In the genomic region with DNA sequence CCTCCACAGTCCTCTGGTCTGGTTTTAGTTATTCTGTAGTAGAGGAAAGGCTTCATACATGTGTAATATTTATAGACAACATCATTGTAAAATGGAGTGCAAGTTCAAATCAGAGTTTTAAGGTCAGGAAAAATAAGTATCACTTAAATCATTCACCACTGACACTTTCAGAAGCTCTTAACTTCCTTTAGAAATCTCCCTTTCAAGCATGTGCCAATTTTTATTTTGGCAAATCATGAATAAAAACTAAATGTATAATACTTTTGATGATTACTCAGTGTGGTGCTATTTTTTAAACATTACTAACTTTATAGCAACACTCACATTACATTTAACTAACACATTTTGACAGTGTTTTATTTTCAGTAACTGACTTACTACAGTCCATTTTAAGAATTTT, we compare ENCODE assay signal across 24 cellular contexts.
DNase-seq lines count a peak whose midpoint lies in the region; ATAC-seq and TF ChIP-seq lines count a peak whose summit lies in the region.
"Had no signal": no experiment of that assay in that cellular context is flagged by ENCODE, and none has a peak within 500 bp of the region (broad histone marks: within the 10 kb centered on the region; RNA-seq: fewer than 3 reads in every experiment).

No MANE protein-coding gene starts in this region.

- H4K91ac ChIP-seq in IMR-90 (ENCODE audit: insufficient read depth, low read depth, low read length): no peak overlapping the region

- H3K18ac ChIP-seq in IMR-90 (ENCODE audit: low read depth, low read length): no peak overlapping the region

- no peak for TF ChIP-seq RAD21 in IMR-90 (IDR thresholded peaks at IDR 0.05; ENCODE audit: low read length)

- no peak for TF ChIP-seq CTCF in Calu3 (IDR thresholded peaks at IDR 0.05; ENCODE audit: unreplicated experiment)
- TF ChIP-seq CTCF in IMR-90 (conservative IDR thresholded peaks at IDR 0.05; ENCODE audit: low read depth, low read length): no peak
- TF ChIP-seq CTCF in mammary epithelial cell (conservative IDR thresholded peaks at IDR 0.05 in 1 of 2, IDR thresholded peaks at IDR 0.05 in 1 of 2; ENCODE audit: extremely low read depth in 1 of 2, insufficient read depth in 1 of 2, low read depth in 1 of 2, low read length in 2 of 2): no peak
- TF ChIP-seq CTCF in omental fat pad (IDR thresholded peaks at IDR 0.05): no peak

- POLR2A ChIA-PET in IMR-90 (lab: Charles Lee; ENCODE audit: unreplicated experiment): no interaction called here

- H3K9me1 ChIP-seq in IMR-90 (ENCODE audit: insufficient read depth, low read length): peaks cover 10% of the 10 kb centered on the region

- H3K27me3 ChIP-seq in IMR-90 (ENCODE audit: control insufficient read depth, insufficient read depth, low read length): no peaks in the 10 kb centered on the region
- H3K27me3 ChIP-seq in mammary epithelial cell (ENCODE audit: insufficient read depth, low read length): no peaks in the 10 kb centered on the region
- H3K27me3 ChIP-seq: cardiac muscle cell, spleen had no signal

- peaks cover 73% of the 10 kb centered on the region for H3K36me3 Mint-ChIP-seq in Calu3 (ENCODE audit: insufficient read depth, unreplicated experiment)
- H3K36me3 Mint-ChIP-seq: naive thymus-derived CD8-positive, alpha-beta T cell; stimulated activated naive B cell treated with anti-CD40 and anti-IgM and Interleukin-4, amounts not matched to agents 10 μg/mL and 1 μg/mL and 100 μg/mL, for 72 hours had no signal

- H3K14ac ChIP-seq in IMR-90 (replicated peaks; ENCODE audit: low read depth, low read length): no peak overlapping the region

- no peak for TF ChIP-seq POLR2A in IMR-90 (IDR thresholded peaks at IDR 0.05; ENCODE audit: low read depth, low read length)

- H3K27ac ChIP-seq in IMR-90 (ENCODE audit: insufficient read depth, low read length): no peak overlapping the region
- peak overlapping the region; percentile 23 for H3K27ac ChIP-seq in mammary epithelial cell (ENCODE audit: insufficient read depth, low read depth, low read length)
- H3K27ac ChIP-seq: C4-2B, cardiac muscle cell, spleen, VCaP had no signal

- no peak overlapping the region for H3K4me3 ChIP-seq in IMR-90 (ENCODE audit: insufficient read depth, low read depth, low read length)
- H3K4me3 ChIP-seq in mammary epithelial cell (replicated peaks in 1 of 3; ENCODE audit: insufficient read depth in 1 of 3, low read depth in 2 of 3, low read length in 3 of 3): no peak overlapping the region
- H3K4me3 ChIP-seq: cardiac muscle cell, spleen had no signal

- BruUV-seq in Calu3 (replicated peaks; lab: Mats Ljungman, UMichigan) (no TSS peak), IMR-90 (replicated peaks; lab: Mats Ljungman, UMichigan) (no TSS peak), mammary epithelial cell (replicated peaks; lab: Mats Ljungman, UMichigan) (no TSS peak)

- H3K4me1 ChIP-seq in IMR-90 (ENCODE audit: control insufficient read depth, insufficient read depth, low read length) (peaks cover 12% of the 10 kb centered on the region), mammary epithelial cell (ENCODE audit: insufficient read depth, low read length) (peaks cover 46% of the 10 kb centered on the region)

- peaks cover 61% of the 10 kb centered on the region for H3K79me2 ChIP-seq in mammary epithelial cell (ENCODE audit: insufficient read depth, low read length)

- H4K8ac ChIP-seq in IMR-90 (ENCODE audit: low read depth in 2 of 2, low read length in 2 of 2): 0 out of 4 replicates have a peak overlapping the region, but pooled peaks of 1 of the 2 experiments have one; percentile 60

- intact Hi-C loops in Calu3 (cut with micrococcal nuclease; ENCODE audit: unreplicated experiment): loop anchor here (1.0 to 10.0 kb wide), 3 partner anchors 11 to 204 kb away; no protein-coding TSS in a partner anchor
- intact Hi-C loops in IMR-90 (cut with micrococcal nuclease): no loop called here
- intact Hi-C loops in mammary epithelial cell (cut with micrococcal nuclease): no loop called here

- no peak for DNase-seq in Calu3
- DNase-seq in IMR-90: peak; percentile 29
- no peak for DNase-seq in mammary epithelial cell
- no peak for DNase-seq in omental fat pad (ENCODE audit: low spot score)
- no peak for DNase-seq in Ammon's horn (ENCODE audit: low spot score)
- no peak for DNase-seq in T1000 (lab: John Stamatoyannopoulos, UW)
- DNase-seq in central memory CD4-positive, alpha-beta T cell: no peak
- DNase-seq: activated CD4-positive, alpha-beta T cell treated with anti-CD3 and anti-CD28 coated beads for 48 hours; activated naive CD4-positive, alpha-beta T cell; activated T-cell treated with anti-CD3 and anti-CD28 coated beads, Interleukin-2, amount 50 U/mL, for 4 hours; KG1; kidney glomerular epithelial cell; naive thymus-derived CD8-positive, alpha-beta T cell; NCI-H1694; NCI-H2171; NCI-H524; NK-92 treated with Interleukin-12 subunit alpha and Interleukin-12 subunit beta, amount 100 ng/mL, for 24 hours; spleen; stimulated activated CD4-positive, alpha-beta T cell treated with anti-CD3 and anti-CD28 coated beads, Interleukin-2, amount 100 ng/mL, for 48 hours; stimulated activated naive B cell treated with anti-CD40 and anti-IgM and Interleukin-4, amounts not matched to agents 10 μg/mL and 1 μg/mL and 100 μg/mL, for 72 hours had no signal

- peaks cover 12 to 38% of the 10 kb centered on the region in 2 experiments for H3K79me1 ChIP-seq in IMR-90 (ENCODE audit: low read depth in 1 of 2, low read length in 2 of 2)

- H3K23ac ChIP-seq in IMR-90 (ENCODE audit: low read depth, low read length): no peak overlapping the region

- H3K4me2 ChIP-seq in IMR-90 (ENCODE audit: low read depth, low read length): no peak overlapping the region
- H3K4me2 ChIP-seq in mammary epithelial cell (ENCODE audit: insufficient read depth, low read depth, low read length): no peak overlapping the region

- H2BK15ac ChIP-seq in IMR-90 (ENCODE audit: low read depth, low read length): no peak overlapping the region

- H2BK20ac ChIP-seq in IMR-90 (ENCODE audit: low read depth, low read length): no peak overlapping the region

- H3K36me3 ChIP-seq in IMR-90 (ENCODE audit: control insufficient read depth, insufficient read depth, low read length) (peaks cover 4% of the 10 kb centered on the region), mammary epithelial cell (ENCODE audit: insufficient read depth, low read length) (peaks cover 13% of the 10 kb centered on the region)
- H3K36me3 ChIP-seq: cardiac muscle cell, spleen had no signal

- no peaks in the 10 kb centered on the region for H3K9me3 ChIP-seq in IMR-90 (ENCODE audit: control insufficient read depth, insufficient read depth, low read length)
- H3K9me3 ChIP-seq in mammary epithelial cell (replicated peaks; ENCODE audit: insufficient read depth, low read length): no peaks in the 10 kb centered on the region
- H3K9me3 ChIP-seq: spleen had no signal

- peak overlapping the region; percentile 49; the same call in 1 of the 2 replicates for H2BK120ac ChIP-seq in IMR-90 (ENCODE audit: low read depth, low read length)

- H2AFZ ChIP-seq in IMR-90 (replicated peaks; ENCODE audit: low read length, poor library complexity) (no peak overlapping the region), mammary epithelial cell (ENCODE audit: low read depth, low read length) (no peak overlapping the region)

- no peaks in the 10 kb centered on the region for H3K27me3 Mint-ChIP-seq in Calu3 (ENCODE audit: unreplicated experiment)

- ATAC-seq in IMR-90 (ENCODE audit: low read depth): no peak
- peak; percentile 51 for ATAC-seq in omental fat pad (ENCODE audit: low FRiP score)
- ATAC-seq in HG03196 (IDR thresholded peaks at IDR 0.05; ENCODE audit: unreplicated experiment): no peak
- ATAC-seq: activated T-cell treated with anti-CD3 and anti-CD28 coated beads, Interleukin-2, amount 50 U/mL, for 4 hours; naive thymus-derived CD8-positive, alpha-beta T cell; stimulated activated naive B cell treated with anti-CD40 and anti-IgM and Interleukin-4, amounts not matched to agents 10 μg/mL and 1 μg/mL and 100 μg/mL, for 72 hours had no signal

- no peak overlapping the region for H4K5ac ChIP-seq in IMR-90 (ENCODE audit: low read depth, low read length)

- H3K56ac ChIP-seq in IMR-90 (ENCODE audit: extremely low read depth, insufficient read depth, low read length): no peak overlapping the region

- in situ Hi-C loops in IMR-90 (cut with MboI; ENCODE audit: low sequenced_read_pairs): no loop called here
- in situ Hi-C loops in mammary epithelial cell (cut with MboI; ENCODE audit: low sequenced_read_pairs in 2 of 2): no loop called here

- no peaks in the 10 kb centered on the region for H3K9me3 Mint-ChIP-seq in Calu3 (ENCODE audit: low read depth, unreplicated experiment)
- H3K9me3 Mint-ChIP-seq: activated T-cell treated with anti-CD3 and anti-CD28 coated beads, Interleukin-2, amount 50 U/mL, for 4 hours; naive thymus-derived CD8-positive, alpha-beta T cell; stimulated activated naive B cell treated with anti-CD40 and anti-IgM and Interleukin-4, amounts not matched to agents 10 μg/mL and 1 μg/mL and 100 μg/mL, for 72 hours had no signal

- CTCF ChIA-PET in Calu3 (lab: Charles Lee): no interaction called here
- CTCF ChIA-PET in IMR-90 (lab: Yijun Ruan, JAX): no interaction called here
- CTCF ChIA-PET in mammary epithelial cell (lab: Charles Lee; ENCODE audit: low non-redundant PET): no interaction called here

- H3K27ac Mint-ChIP-seq in Calu3 (ENCODE audit: unreplicated experiment): peak overlapping the region; percentile 60
- H3K27ac Mint-ChIP-seq: naive thymus-derived CD8-positive, alpha-beta T cell; stimulated activated naive B cell treated with anti-CD40 and anti-IgM and Interleukin-4, amounts not matched to agents 10 μg/mL and 1 μg/mL and 100 μg/mL, for 72 hours had no signal

- dilution Hi-C loops in IMR-90 (cut with HindIII; ENCODE audit: low sequenced_read_pairs, unreplicated experiment) (no loop called here), mammary epithelial cell (cut with HindIII; ENCODE audit: low sequenced_read_pairs) (no loop called here)

- H2BK5ac ChIP-seq in IMR-90 (ENCODE audit: low read depth, low read length, poor library complexity, severe bottlenecking): no peak overlapping the region

- no peak overlapping the region for H3K4ac ChIP-seq in IMR-90 (ENCODE audit: low read depth, low read length)

- H4K20me1 ChIP-seq in IMR-90 (ENCODE audit: insufficient read depth, low read length): no peaks in the 10 kb centered on the region
- no peaks in the 10 kb centered on the region for H4K20me1 ChIP-seq in mammary epithelial cell (ENCODE audit: insufficient read depth, low read length)

- H2AK5ac ChIP-seq in IMR-90 (ENCODE audit: low read depth, low read length): no peak overlapping the region

- no peak overlapping the region for H2AK9ac ChIP-seq in IMR-90 (replicated peaks; ENCODE audit: low read depth, low read length, poor library complexity)

- H3K9ac ChIP-seq in IMR-90 (ENCODE audit: low read depth, low read length) (no peak overlapping the region), mammary epithelial cell (ENCODE audit: insufficient read depth, low read length) (no peak overlapping the region)

- peaks cover 41% of the 10 kb centered on the region for H3K4me1 Mint-ChIP-seq in Calu3 (ENCODE audit: low read depth, unreplicated experiment)
- H3K4me1 Mint-ChIP-seq: naive thymus-derived CD8-positive, alpha-beta T cell had no signal

- H3K4me3 Mint-ChIP-seq in Calu3 (ENCODE audit: low read depth, unreplicated experiment): peak overlapping the region; percentile 52
- H3K4me3 Mint-ChIP-seq: activated T-cell treated with anti-CD3 and anti-CD28 coated beads, Interleukin-2, amount 50 U/mL, for 4 hours; naive thymus-derived CD8-positive, alpha-beta T cell; stimulated activated naive B cell treated with anti-CD40 and anti-IgM and Interleukin-4, amounts not matched to agents 10 μg/mL and 1 μg/mL and 100 μg/mL, for 72 hours had no signal
